Comparison of ENCODE assay signal across 21 cellular contexts in genomic region chr19:4516199-4516938, GRCh38. TPM values are rescaled to one million over a fixed set of nuclear protein-coding genes. Genes with fewer than 3 reads are reported as not detected.
DNase-seq lines count a peak whose midpoint lies in the region; ATAC-seq and TF ChIP-seq lines count a peak whose summit lies in the region.
"Had no signal": no experiment of that assay in that cellular context is flagged by ENCODE, and none has a peak within 500 bp of the region (broad histone marks: within the 10 kb centered on the region; RNA-seq: fewer than 3 reads in every experiment).

No MANE protein-coding gene starts in this region.

- H3K27me3 Mint-ChIP-seq in GM23338 (ENCODE audit: insufficient read depth, low read depth, poor library complexity): peaks cover 49% of the 10 kb centered on the region

- no peaks in the 10 kb centered on the region for H3K9me2 ChIP-seq in GM23338 (ENCODE audit: insufficient read depth)

- H3K79me1 ChIP-seq in neuronal stem cell (ENCODE audit: low read depth, low read length): no peaks in the 10 kb centered on the region

- H2BK5ac ChIP-seq in neuronal stem cell (ENCODE audit: low read length): no peak overlapping the region

- H2AK5ac ChIP-seq in neuronal stem cell (ENCODE audit: low read depth, low read length): peak overlapping the region; percentile 94

- H4K91ac ChIP-seq in neuronal stem cell (ENCODE audit: low read depth, low read length, poor library complexity): no peak overlapping the region

- peaks cover 3% of the 10 kb centered on the region; the same call in 2 of the 3 replicates for H3K9me3 Mint-ChIP-seq in GM23338
- H3K9me3 Mint-ChIP-seq: activated naive CD8-positive, alpha-beta T cell treated with anti-CD3 and anti-CD28 coated beads, Interleukin-2, amount 50 U/mL, for 24 hours; activated T-helper 17 cell treated with anti-CD3 and anti-CD28 coated beads, Interleukin-2, amount 50 U/mL, for 72 hours; naive thymus-derived CD4-positive, alpha-beta T cell had no signal

- peak; percentile 10 for ATAC-seq in GM23338
- ATAC-seq: activated naive CD8-positive, alpha-beta T cell treated with anti-CD3 and anti-CD28 coated beads, Interleukin-2, amount 50 U/mL, for 24 hours; activated T-helper 17 cell treated with anti-CD3 and anti-CD28 coated beads, Interleukin-2, amount 50 U/mL, for 72 hours; naive thymus-derived CD4-positive, alpha-beta T cell had no signal

- H4K20me1 ChIP-seq in GM23338 (replicated peaks; ENCODE audit: insufficient read depth): no peaks in the 10 kb centered on the region

- H3K4me3 Mint-ChIP-seq in GM23338: no peak overlapping the region
- H3K4me3 Mint-ChIP-seq: activated naive CD8-positive, alpha-beta T cell treated with anti-CD3 and anti-CD28 coated beads, Interleukin-2, amount 50 U/mL, for 24 hours; activated T-helper 17 cell treated with anti-CD3 and anti-CD28 coated beads, Interleukin-2, amount 50 U/mL, for 72 hours; naive thymus-derived CD4-positive, alpha-beta T cell had no signal

- no peak overlapping the region for H3K23ac ChIP-seq in neuronal stem cell (ENCODE audit: low read depth, low read length, poor library complexity)

- H3K9me3 ChIP-seq in esophagus muscularis mucosa (no peaks in the 10 kb centered on the region), neuronal stem cell (replicated peaks in 1 of 2; ENCODE audit: control insufficient read depth in 2 of 2, insufficient read depth in 1 of 2, low read depth in 1 of 2, low read length in 2 of 2) (no peaks in the 10 kb centered on the region)
- H3K9me3 ChIP-seq: ovary, vagina had no signal

- peaks cover 4% of the 10 kb centered on the region for H3K4me1 Mint-ChIP-seq in GM23338
- H3K4me1 Mint-ChIP-seq: activated naive CD8-positive, alpha-beta T cell treated with anti-CD3 and anti-CD28 coated beads, Interleukin-2, amount 50 U/mL, for 24 hours; activated T-helper 17 cell treated with anti-CD3 and anti-CD28 coated beads, Interleukin-2, amount 50 U/mL, for 72 hours had no signal

- peak overlapping the region; percentile 67 for H3K18ac ChIP-seq in neuronal stem cell (ENCODE audit: low read length)

- no peaks in the 10 kb centered on the region for H3K4me1 ChIP-seq in GM23338 (ENCODE audit: insufficient read depth)
- H3K4me1 ChIP-seq in esophagus muscularis mucosa: peaks cover 27 to 54% (median 46%) of the 10 kb centered on the region in 4 donors
- H3K4me1 ChIP-seq in neuronal stem cell (ENCODE audit: control insufficient read depth in 2 of 2, insufficient read depth in 1 of 2, low read depth in 1 of 2, low read length in 2 of 2): peaks cover 0 to 4% of the 10 kb centered on the region in 2 donors

- H3K36me3 ChIP-seq in GM23338 (ENCODE audit: insufficient read depth) (no peaks in the 10 kb centered on the region), esophagus muscularis mucosa (peaks cover 12 to 30% (median 21%) of the 10 kb centered on the region in 4 donors), neuronal stem cell (replicated peaks in 1 of 2; ENCODE audit: control insufficient read depth in 2 of 2, insufficient read depth in 2 of 2, low read length in 2 of 2) (no peaks in the 10 kb centered on the region)
- H3K36me3 ChIP-seq: brain microvascular endothelial cell, ovary, vagina had no signal

- 87% methylated on average over 4 of the region's 14 CpGs for WGBS in esophagus muscularis mucosa
- WGBS in neuronal stem cell (ENCODE audit: extremely low coverage in 2 of 2, insufficient read length in 2 of 2, insufficient replicate concordance in 1 of 2), 2 donors: no CpG with 5 or more reads among the region's 14 CpGs

- TF ChIP-seq EP300 in esophagus muscularis mucosa (IDR thresholded peaks at IDR 0.05): no peak

- H3K36me3 Mint-ChIP-seq in GM23338 (ENCODE audit: low read depth): peaks cover 2% of the 10 kb centered on the region; the same call in 1 of the 3 replicates
- H3K36me3 Mint-ChIP-seq: naive thymus-derived CD4-positive, alpha-beta T cell had no signal

- DNase-seq in GM23338 (ENCODE audit: low spot score): no peak
- no peak for DNase-seq in esophagus muscularis mucosa (ENCODE audit: extremely low spot score)
- DNase-seq in neuronal stem cell (ENCODE audit: low spot score): no peak
- no peak for DNase-seq in activated CD4-positive, alpha-beta T cell treated with anti-CD3 and anti-CD28 coated beads for 4 hours
- DNase-seq in activated gamma-delta T cell (lab: John Stamatoyannopoulos, UW): no peak
- DNase-seq in erythroblast (lab: John Stamatoyannopoulos, UW): no peak
- DNase-seq: ACHN; activated CD4-positive, alpha-beta T cell treated with anti-CD3 and anti-CD28 coated beads for 48 hours; activated naive CD8-positive, alpha-beta T cell treated with anti-CD3 and anti-CD28 coated beads, Interleukin-2, amount 50 U/mL, for 24 hours; brain microvascular endothelial cell; islet precursor cell; naive thymus-derived CD4-positive, alpha-beta T cell; NCI-H1417 treated with DMSO at 0.1 percent for 48 hours; NCI-H526 treated with DMSO at 0.1 percent for 48 hours had no signal

- no peak overlapping the region for H3K4ac ChIP-seq in neuronal stem cell (ENCODE audit: low read length)

- H3K27me3 ChIP-seq in GM23338 (ENCODE audit: insufficient read depth): peaks cover 37% of the 10 kb centered on the region; the same call in 1 of the 2 replicates
- H3K27me3 ChIP-seq in esophagus muscularis mucosa: no peaks in the 10 kb centered on the region
- H3K27me3 ChIP-seq in neuronal stem cell (ENCODE audit: control insufficient read depth in 3 of 3, insufficient read depth in 3 of 3, low read depth in 1 of 3, low read length in 3 of 3): peaks cover 0 to 4% (median under 1%) of the 10 kb centered on the region in 3 experiments
- H3K27me3 ChIP-seq: brain microvascular endothelial cell, ovary, vagina had no signal

- H3K27ac ChIP-seq in GM23338 (ENCODE audit: low read depth) (no peak overlapping the region), esophagus muscularis mucosa (replicated peaks in 1 of 4) (peak overlapping the region; percentile 93 to 96 (median 94)), neuronal stem cell (replicated peaks; ENCODE audit: low read length) (no peak overlapping the region)
- H3K27ac ChIP-seq: brain microvascular endothelial cell, C4-2B, coronary artery, skin epidermis, vagina had no signal

- peak overlapping the region; percentile 67 for H2BK15ac ChIP-seq in neuronal stem cell (ENCODE audit: low read length)

- intact Hi-C loops in esophagus muscularis mucosa (cut with DNase I): loop anchor here (5.0 kb wide), 1 partner anchor 59 kb away; the partner anchor contains the start of gene UBXN6

- H3K79me2 ChIP-seq in GM23338 (replicated peaks; ENCODE audit: insufficient read depth): no peaks in the 10 kb centered on the region

- H2BK120ac ChIP-seq in neuronal stem cell (ENCODE audit: low read depth, low read length): no peak overlapping the region

- H2AFZ ChIP-seq in GM23338 (no peak overlapping the region), neuronal stem cell (ENCODE audit: low read length) (no peak overlapping the region)

- H4K8ac ChIP-seq in neuronal stem cell (ENCODE audit: low read depth, low read length): no peak overlapping the region

- no peak overlapping the region for H3K9ac ChIP-seq in neuronal stem cell (ENCODE audit: low read depth, low read length, poor library complexity)

- no peak overlapping the region for H3K27ac Mint-ChIP-seq in GM23338
- H3K27ac Mint-ChIP-seq: activated naive CD8-positive, alpha-beta T cell treated with anti-CD3 and anti-CD28 coated beads, Interleukin-2, amount 50 U/mL, for 24 hours; activated T-helper 17 cell treated with anti-CD3 and anti-CD28 coated beads, Interleukin-2, amount 50 U/mL, for 72 hours; naive thymus-derived CD4-positive, alpha-beta T cell had no signal

- no peak overlapping the region for H3K4me2 ChIP-seq in GM23338
- no peak overlapping the region for H3K4me2 ChIP-seq in neuronal stem cell (ENCODE audit: insufficient read depth, low read length, poor library complexity, severe bottlenecking)

- no peak overlapping the region for H2BK12ac ChIP-seq in neuronal stem cell (ENCODE audit: low read length)

- no peak overlapping the region for H3K4me3 ChIP-seq in GM23338
- peak overlapping the region; percentile 58 to 69 (median 64) for H3K4me3 ChIP-seq in esophagus muscularis mucosa
- no peak overlapping the region for H3K4me3 ChIP-seq in neuronal stem cell (ENCODE audit: low read length in 2 of 2)
- H3K4me3 ChIP-seq: skin epidermis had no signal

- no peaks in the 10 kb centered on the region for H3F3A ChIP-seq in GM23338 (replicated peaks; ENCODE audit: low read depth)

- TF ChIP-seq CTCF in GM23338 (conservative IDR thresholded peaks at IDR 0.05; ENCODE audit: low read depth in 2 of 2) (no peak), esophagus muscularis mucosa (IDR thresholded peaks at IDR 0.05) (no peak)

- H3K14ac ChIP-seq in neuronal stem cell (ENCODE audit: low read length): peak overlapping the region; percentile 31

- no peak for TF ChIP-seq POLR2A in esophagus muscularis mucosa (IDR thresholded peaks at IDR 0.05; ENCODE audit: low read depth)
- TF ChIP-seq POLR2A in erythroblast (IDR thresholded peaks at IDR 0.05; ENCODE audit: low read length): no peak

RNA-seq across cellular contexts. Expression of gene PLIN4, which starts 1.9 kb away (rescaled TPM):
- 0.59 and 0.70 TPM in 2 replicates for total RNA-seq in GM23338 (2014; rRNA removed; shearing (Covaris generic))
- 0.19 and 0.21 TPM in 2 replicates for polyA plus RNA-seq in GM23338 (2016; fragmentation: Nextera tagmentation; extraction: Ambion mirVana)
- total RNA-seq in esophagus muscularis mucosa: 100 to 1,000 TPM in 2 of 4 donors, 10 to 100 TPM in 2; 45.7 to 134 (median 91.1) TPM
- 0.13 TPM for polyA plus RNA-seq in neuronal stem cell (2013, experiment 1 of 2)
- 0.18 TPM for polyA plus RNA-seq in neuronal stem cell (2013, experiment 2 of 2)

RNA-seq across cellular contexts. Expression of gene PLIN5, which starts 18.7 kb away (rescaled TPM):
- 0.47 and 3.5 TPM in 2 replicates for total RNA-seq in GM23338 (2014; rRNA removed; shearing (Covaris generic))
- 1.5 and 1.9 TPM in 2 replicates for polyA plus RNA-seq in GM23338 (2016; fragmentation: Nextera tagmentation; extraction: Ambion mirVana)
- total RNA-seq in esophagus muscularis mucosa: 10 to 100 TPM in 1 of 4 donors, 1 to 10 TPM in 3; 7.9 to 11.9 (median 9.1) TPM
- polyA plus RNA-seq in neuronal stem cell (2013, experiment 1 of 2): 2.9 TPM
- polyA plus RNA-seq in neuronal stem cell (2013, experiment 2 of 2): 2.9 TPM
- total RNA-seq: fibroblast of villous mesenchyme had no signal

RNA-seq across cellular contexts. Expression of gene LRG1, which starts 23.5 kb away (rescaled TPM):
- total RNA-seq in GM23338 (2014; rRNA removed; shearing (Covaris generic)): 0.45 and 0.54 TPM in 2 replicates
- 0.21 and 0.43 TPM in 2 replicates for polyA plus RNA-seq in GM23338 (2016; fragmentation: Nextera tagmentation; extraction: Ambion mirVana)
- total RNA-seq in esophagus muscularis mucosa: 1 to 10 TPM in 2 of 4 donors, under 1 TPM in 2; 0.17 to 9.4 (median 0.79) TPM
- not detected for polyA plus RNA-seq in neuronal stem cell (2013, experiment 1 of 2)
- polyA plus RNA-seq in neuronal stem cell (2013, experiment 2 of 2): 0.01 TPM
- total RNA-seq: fibroblast of villous mesenchyme had no signal

RNA-seq across cellular contexts. Expression of gene SEMA6B, which starts 43.1 kb away (rescaled TPM):
- 39.8 and 42.7 TPM in 2 replicates for total RNA-seq in GM23338 (2014; rRNA removed; shearing (Covaris generic))
- polyA plus RNA-seq in GM23338 (2016; fragmentation: Nextera tagmentation; extraction: Ambion mirVana): 5.3 and 6.9 TPM in 2 replicates
- 10 to 100 TPM in 2 of 4 donors, 1 to 10 TPM in 2; 3.7 to 22.5 (median 14.2) TPM for total RNA-seq in esophagus muscularis mucosa
- polyA plus RNA-seq in neuronal stem cell (2013, experiment 1 of 2): 42.5 TPM
- polyA plus RNA-seq in neuronal stem cell (2013, experiment 2 of 2): 43.0 TPM
- polyA plus RNA-seq: naive thymus-derived CD4-positive, alpha-beta T cell had no signal

RNA-seq across cellular contexts. Expression of gene HDGFL2, which starts 44.3 kb away (rescaled TPM):
- total RNA-seq in GM23338 (2014; rRNA removed; shearing (Covaris generic)): 94.6 and 113 TPM in 2 replicates
- 64.8 and 72.4 TPM in 2 replicates for polyA plus RNA-seq in GM23338 (2016; fragmentation: Nextera tagmentation; extraction: Ambion mirVana)
- 10 to 100 TPM; 30.5 to 72.3 (median 45.5) TPM for total RNA-seq in esophagus muscularis mucosa
- 73.8 TPM for polyA plus RNA-seq in neuronal stem cell (2013, experiment 1 of 2)
- 75.2 TPM for polyA plus RNA-seq in neuronal stem cell (2013, experiment 2 of 2)

Comparison
In these comparisons a context has a peak if more than half of its experiments do, and no peak if none do; other contexts are left out.
1. H3K27ac ChIP-seq: peak in esophagus muscularis mucosa (4 of 4); none in GM23338 (single experiment) and neuronal stem cell (single experiment).
2. H3K4me3 ChIP-seq: peak in esophagus muscularis mucosa (4 of 4); none in GM23338 (single experiment) and neuronal stem cell (0 of 2).
3. RNA of gene PLIN4, which starts 1.9 kb away (total RNA-seq): 45.7 to 134 TPM in esophagus muscularis mucosa; 0.59 to 0.70 TPM in GM23338; every median in the first group is over 10 times any median in the second.